In the genomic region with DNA sequence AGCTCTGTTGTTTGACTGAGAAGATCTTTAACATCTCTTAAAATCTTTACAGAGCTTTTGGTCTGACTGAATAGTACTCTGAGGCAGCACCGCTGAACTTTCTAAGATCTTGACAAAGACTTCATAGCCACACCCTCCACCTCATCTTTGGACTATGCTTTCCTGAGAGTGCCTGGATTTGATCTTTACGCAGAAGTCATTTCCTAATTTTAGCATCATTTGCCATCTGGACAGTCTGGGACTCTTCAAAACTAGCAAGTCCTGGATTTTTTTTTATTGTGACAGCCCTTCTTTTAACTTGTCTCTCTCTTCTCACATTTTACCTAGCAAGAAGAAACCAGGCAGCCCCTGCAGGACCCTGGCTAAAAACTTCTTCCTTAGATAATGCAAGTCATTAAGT, we compare ENCODE assay signal across 1 cellular context.
TF ChIP-seq lines count a peak whose summit lies in the region.

No MANE protein-coding gene starts in this region.

TF ChIP-seq in IMR-90, 13 proteins besides CTCF, POLR2A, EP300 and RAD21 (continued from another document):
- TF ChIP-seq, protein P1, sequence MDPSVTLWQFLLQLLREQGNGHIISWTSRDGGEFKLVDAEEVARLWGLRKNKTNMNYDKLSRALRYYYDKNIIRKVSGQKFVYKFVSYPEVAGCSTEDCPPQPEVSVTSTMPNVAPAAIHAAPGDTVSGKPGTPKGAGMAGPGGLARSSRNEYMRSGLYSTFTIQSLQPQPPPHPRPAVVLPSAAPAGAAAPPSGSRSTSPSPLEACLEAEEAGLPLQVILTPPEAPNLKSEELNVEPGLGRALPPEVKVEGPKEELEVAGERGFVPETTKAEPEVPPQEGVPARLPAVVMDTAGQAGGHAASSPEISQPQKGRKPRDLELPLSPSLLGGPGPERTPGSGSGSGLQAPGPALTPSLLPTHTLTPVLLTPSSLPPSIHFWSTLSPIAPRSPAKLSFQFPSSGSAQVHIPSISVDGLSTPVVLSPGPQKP (IDR thresholded peaks at IDR 0.05; ENCODE audit: borderline replicate concordance, low read depth, low read length), result no peak
- TF ChIP-seq NFE2L2 (IDR thresholded peaks at IDR 0.05; ENCODE audit: low read depth, low read length) (no peak), FOS (IDR thresholded peaks at IDR 0.05; ENCODE audit: low read depth, low read length) (no peak)
